Comparison of ENCODE assay signal across 9 cellular contexts in genomic region chr1:150233359-150234308, GRCh38. TPM values are rescaled to one million over a fixed set of nuclear protein-coding genes. Genes with fewer than 3 reads are reported as not detected.
DNase-seq lines count a peak whose midpoint lies in the region; ATAC-seq, FAIRE-seq and TF ChIP-seq lines count a peak whose summit lies in the region.
"Had no signal": no experiment of that assay in that cellular context is flagged by ENCODE, and none has a peak within 500 bp of the region (broad histone marks: within the 10 kb centered on the region; RNA-seq: fewer than 3 reads in every experiment).

No MANE protein-coding gene starts in this region.

- intact Hi-C loops in HCT116 (cut with micrococcal nuclease) = no loop called here

- BruUV-seq in HCT116 (replicated peaks; lab: Mats Ljungman, UMichigan) = no TSS peak

- POLR2A ChIA-PET in AG04450 (lab: Yijun Ruan, JAX) = interaction anchor here (0.7 to 1.0 kb wide), 3 partner anchors 72 to 422 kb away, joined by 3 to 8 read pairs (median 4); no protein-coding TSS in a partner anchor
- POLR2A ChIA-PET in HCT116 (lab: Charles Lee) = no interaction called here
- POLR2A ChIA-PET in WTC11 (lab: Charles Lee) = interaction anchor here (0.6 to 1.2 kb wide), 6 partner anchors 35 to 1531 kb away, joined by 3 to 5 read pairs (median 4); partner anchors contain the start of gene APH1A

- H3K4me3 ChIP-seq in AG04450 (ENCODE audit: low read depth, low read length) = peak overlapping the region; percentile 90
- H3K4me3 ChIP-seq in HCT116 (replicated peaks in 1 of 2; ENCODE audit: low read depth in 1 of 2, low read length in 2 of 2) = peak overlapping the region; percentile 94 to 99

- RAD21 ChIA-PET in HCT116 (lab: Charles Lee; ENCODE audit: low non-redundant PET in 1 of 2, low total read pairs in 2 of 2, uncharacterized antibody in 2 of 2, unreplicated experiment in 2 of 2) = no interaction called here

- TF ChIP-seq RAD21 in HCT116 (IDR thresholded peaks at IDR 0.05; ENCODE audit: low read depth) = no peak

- H3K4me3 Mint-ChIP-seq in WTC11 = no peak overlapping the region
- no peak overlapping the region for H3K4me3 Mint-ChIP-seq in osteocyte (ENCODE audit: unreplicated experiment)

- peaks cover 66% of the 10 kb centered on the region for H3K79me2 ChIP-seq in HCT116 (ENCODE audit: insufficient read depth, low read length)

- peaks cover 11 to 21% of the 10 kb centered on the region in 2 experiments; a peak in 3 of 4 replicates for H3K4me1 ChIP-seq in HCT116 (ENCODE audit: control insufficient read depth in 1 of 2, insufficient read depth in 2 of 2, low read length in 2 of 2)

- H3K27me3 Mint-ChIP-seq in WTC11 (ENCODE audit: low read depth) = no peaks in the 10 kb centered on the region
- no peaks in the 10 kb centered on the region for H3K27me3 Mint-ChIP-seq in osteocyte (ENCODE audit: unreplicated experiment)
- H3K27me3 Mint-ChIP-seq: memory B cell had no signal

- ATAC-seq in HCT116 (no peak), WTC11 (no peak)

- H3K9me3 ChIP-seq in AG04450 (ENCODE audit: control insufficient read depth, insufficient read depth, low read length) (no peaks in the 10 kb centered on the region; the same call in 1 of the 2 replicates), HCT116 (ENCODE audit: control insufficient read depth in 1 of 2, insufficient read depth in 1 of 2, low read depth in 1 of 2, low read length in 2 of 2) (no peaks in the 10 kb centered on the region)

- CTCF ChIA-PET in AG04450 (lab: Charles Lee) = interaction anchor here (0.6 to 1.1 kb wide), 7 partner anchors 11 to 182 kb away, joined by 3 to 6 read pairs (median 3); partner anchors contain the start of gene C1orf54
- CTCF ChIA-PET in HCT116 (lab: Charles Lee) = no interaction called here
- CTCF ChIA-PET in WTC11 (lab: Charles Lee) = interaction anchor here (0.6 to 1.4 kb wide), 6 partner anchors 9 to 326 kb away, joined by 3 to 6 read pairs (median 4); no protein-coding TSS in a partner anchor

- H3K27me3 ChIP-seq in AG04450 (ENCODE audit: control insufficient read depth, insufficient read depth, low read length) (no peaks in the 10 kb centered on the region), HCT116 (ENCODE audit: insufficient read depth, low read length) (no peaks in the 10 kb centered on the region)

- H3K9me3 Mint-ChIP-seq in WTC11 (no peaks in the 10 kb centered on the region), osteocyte (ENCODE audit: unreplicated experiment) (no peaks in the 10 kb centered on the region)
- H3K9me3 Mint-ChIP-seq: memory B cell had no signal

- peak overlapping the region; percentile 94 for H3K9ac ChIP-seq in HCT116 (ENCODE audit: low read length)

- peaks cover 13 to 20% of the 10 kb centered on the region in 2 experiments; a peak in 3 of 4 replicates for H3K36me3 ChIP-seq in HCT116 (ENCODE audit: control insufficient read depth in 1 of 2, insufficient read depth in 2 of 2, low read length in 2 of 2)

- peak overlapping the region; percentile 98 for H3K27ac Mint-ChIP-seq in WTC11
- H3K27ac Mint-ChIP-seq in osteocyte (ENCODE audit: unreplicated experiment) = no peak overlapping the region
- H3K27ac Mint-ChIP-seq: memory B cell had no signal

- H3K27ac ChIP-seq in AG04450 (ENCODE audit: low read depth, low read length) = peak overlapping the region; percentile 75
- H3K27ac ChIP-seq in HCT116 (ENCODE audit: low read depth, low read length) = peak overlapping the region; percentile 92
- H3K27ac ChIP-seq in epithelial cell of prostate = peak overlapping the region; percentile 73

- no peaks in the 10 kb centered on the region for H4K20me1 ChIP-seq in HCT116 (ENCODE audit: insufficient read depth)

- peaks cover 19% of the 10 kb centered on the region for H3K36me3 Mint-ChIP-seq in WTC11
- peaks cover 7% of the 10 kb centered on the region for H3K36me3 Mint-ChIP-seq in osteocyte (ENCODE audit: unreplicated experiment)

- no peak for TF ChIP-seq POLR2A in HCT116 (IDR thresholded peaks at IDR 0.05; ENCODE audit: borderline replicate concordance, extremely low read depth, insufficient read depth, insufficient read length)

- TF ChIP-seq CTCF in AG04450 (IDR thresholded peaks at IDR 0.05; ENCODE audit: low read depth, low read length) (no peak), HCT116 (IDR thresholded peaks at IDR 0.05 in 2 of 3, conservative IDR thresholded peaks at IDR 0.05 in 1 of 3; ENCODE audit: borderline replicate concordance in 1 of 3, insufficient read depth in 1 of 3, low read depth in 2 of 3, low read length in 2 of 3) (no peak), WTC11 (IDR thresholded peaks at IDR 0.05) (no peak), osteocyte (IDR thresholded peaks at IDR 0.05) (no peak), D721Med (IDR thresholded peaks at IDR 0.05; ENCODE audit: insufficient read depth, missing control alignments) (no peak)

- FAIRE-seq in D721Med (lab: Jason Lieb, UNC) = no peak

- H3K4me2 ChIP-seq in HCT116 (ENCODE audit: low read length) = peak overlapping the region; percentile 90

- no peaks in the 10 kb centered on the region for H3K9me2 ChIP-seq in HCT116 (ENCODE audit: insufficient read depth)

- no peak overlapping the region for H2AFZ ChIP-seq in HCT116 (ENCODE audit: low read depth, low read length, poor library complexity, severe bottlenecking)

- peaks cover 17% of the 10 kb centered on the region for H3K4me1 Mint-ChIP-seq in WTC11
- peaks cover 19% of the 10 kb centered on the region for H3K4me1 Mint-ChIP-seq in osteocyte (ENCODE audit: unreplicated experiment)

- DNase-seq in AG04450 (ENCODE audit: low read depth, low spot score) (no peak), HCT116 (ENCODE audit: low read depth, low spot score) (no peak), WTC11 (ENCODE audit: low spot score) (no peak), epithelial cell of prostate (ENCODE audit: low read depth, low spot score) (no peak), osteocyte (ENCODE audit: extremely low spot score, unreplicated experiment) (peak; percentile 34), NCI-H187 (lab: John Stamatoyannopoulos, UW) (no peak), cerebellar nuclear complex (lab: John Stamatoyannopoulos, UW) (no peak), D721Med (ENCODE audit: insufficient read length, low spot score) (no peak)

TF ChIP-seq in HCT116, 20 proteins besides CTCF, POLR2A, EP300 and RAD21:
- no peak for TF ChIP-seq ELF1 (IDR thresholded peaks at IDR 0.05; ENCODE audit: borderline replicate concordance, low read depth)
- no peak for TF ChIP-seq POLR2AphosphoS5 (IDR thresholded peaks at IDR 0.05; ENCODE audit: low read depth, low read length)
- no peak for TF ChIP-seq ZFX (IDR thresholded peaks at IDR 0.05)
- peak; percentile 14; the same call in 1 of the 2 replicates for TF ChIP-seq SRF (IDR thresholded peaks at IDR 0.05; ENCODE audit: low read depth)

TF ChIP-seq in WTC11, 78 proteins besides CTCF, POLR2A, EP300 and RAD21:
- TF ChIP-seq, protein P1, sequence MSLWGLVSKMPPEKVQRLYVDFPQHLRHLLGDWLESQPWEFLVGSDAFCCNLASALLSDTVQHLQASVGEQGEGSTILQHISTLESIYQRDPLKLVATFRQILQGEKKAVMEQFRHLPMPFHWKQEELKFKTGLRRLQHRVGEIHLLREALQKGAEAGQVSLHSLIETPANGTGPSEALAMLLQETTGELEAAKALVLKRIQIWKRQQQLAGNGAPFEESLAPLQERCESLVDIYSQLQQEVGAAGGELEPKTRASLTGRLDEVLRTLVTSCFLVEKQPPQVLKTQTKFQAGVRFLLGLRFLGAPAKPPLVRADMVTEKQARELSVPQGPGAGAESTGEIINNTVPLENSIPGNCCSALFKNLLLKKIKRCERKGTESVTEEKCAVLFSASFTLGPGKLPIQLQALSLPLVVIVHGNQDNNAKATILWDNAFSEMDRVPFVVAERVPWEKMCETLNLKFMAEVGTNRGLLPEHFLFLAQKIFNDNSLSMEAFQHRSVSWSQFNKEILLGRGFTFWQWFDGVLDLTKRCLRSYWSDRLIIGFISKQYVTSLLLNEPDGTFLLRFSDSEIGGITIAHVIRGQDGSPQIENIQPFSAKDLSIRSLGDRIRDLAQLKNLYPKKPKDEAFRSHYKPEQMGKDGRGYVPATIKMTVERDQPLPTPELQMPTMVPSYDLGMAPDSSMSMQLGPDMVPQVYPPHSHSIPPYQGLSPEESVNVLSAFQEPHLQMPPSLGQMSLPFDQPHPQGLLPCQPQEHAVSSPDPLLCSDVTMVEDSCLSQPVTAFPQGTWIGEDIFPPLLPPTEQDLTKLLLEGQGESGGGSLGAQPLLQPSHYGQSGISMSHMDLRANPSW (CRISPR knock-in tag; conservative IDR thresholded peaks at IDR 0.05; ENCODE audit: low read depth) = no peak
- TF ChIP-seq GRHL2 (CRISPR knock-in tag; IDR thresholded peaks at IDR 0.05; ENCODE audit: insufficient replicate concordance, severe bottlenecking) (no peak), IRF2 (CRISPR knock-in tag; IDR thresholded peaks at IDR 0.05; ENCODE audit: borderline replicate concordance, low read depth) (no peak)

RNA-seq across cellular contexts. Expression of gene ANP32E, which starts 2.3 kb away (rescaled TPM):
- 16.8 and 22.7 TPM in 2 replicates for polyA plus RNA-seq in AG04450 (2011; rRNA removed)
- polyA minus RNA-seq in AG04450 (2011; rRNA and poly(A)+ RNA removed) = 11.8 and 15.4 TPM in 2 replicates
- total RNA-seq in HCT116 (2021; ENCODE audit: unreplicated experiment) (95.1 TPM), WTC11 (2021) (101 to 119 TPM (median 104 TPM) in 3 replicates), osteocyte (29.5 and 32.2 TPM in 2 replicates)
- 53.5 and 54.3 TPM in 2 replicates for polyA plus RNA-seq in HCT116 (2012)

RNA-seq across cellular contexts. Expression of gene CA14, which starts 23.9 kb away (rescaled TPM):
- 0.09 TPM in 2 replicates for polyA plus RNA-seq in AG04450 (2011; rRNA removed)
- polyA minus RNA-seq in AG04450 (2011; rRNA and poly(A)+ RNA removed) = not detected in 2 replicates
- total RNA-seq in HCT116 (2021; ENCODE audit: unreplicated experiment) = 0.39 TPM
- polyA plus RNA-seq in HCT116 (2012) = 1.5 and 1.6 TPM in 2 replicates
- total RNA-seq in WTC11 (2021) = 35.3 to 46.9 TPM (median 45.0 TPM) in 3 replicates
- total RNA-seq in osteocyte = not detected in 2 replicates

RNA-seq across cellular contexts. Expression of gene APH1A, which starts 35.2 kb away (rescaled TPM):
- polyA plus RNA-seq in AG04450 (2011; rRNA removed) = 117 and 121 TPM in 2 replicates
- polyA minus RNA-seq in AG04450 (2011; rRNA and poly(A)+ RNA removed) = 94.3 and 106 TPM in 2 replicates
- total RNA-seq in HCT116 (2021; ENCODE audit: unreplicated experiment) (109 TPM), WTC11 (2021) (110 to 120 TPM (median 113 TPM) in 3 replicates), osteocyte (138 and 147 TPM in 2 replicates)
- 90.6 and 98.7 TPM in 2 replicates for polyA plus RNA-seq in HCT116 (2012)

RNA-seq across cellular contexts. Expression of gene C1orf54, which starts 39.0 kb away (rescaled TPM):
- polyA plus RNA-seq in AG04450 (2011; rRNA removed) = 78.3 and 79.3 TPM in 2 replicates
- polyA minus RNA-seq in AG04450 (2011; rRNA and poly(A)+ RNA removed) = 12.3 and 12.9 TPM in 2 replicates
- total RNA-seq in HCT116 (2021; ENCODE audit: unreplicated experiment) (1.5 TPM), WTC11 (2021) (10.3 to 19.0 TPM (median 18.0 TPM) in 3 replicates), osteocyte (49.9 and 55.6 TPM in 2 replicates)
- 1.4 and 2.1 TPM in 2 replicates for polyA plus RNA-seq in HCT116 (2012)

RNA-seq across cellular contexts. Expression of gene CIART, which starts 48.7 kb away (rescaled TPM):
- 8.6 and 9.4 TPM in 2 replicates for polyA plus RNA-seq in AG04450 (2011; rRNA removed)
- polyA minus RNA-seq in AG04450 (2011; rRNA and poly(A)+ RNA removed) = 12.6 and 17.8 TPM in 2 replicates
- total RNA-seq in HCT116 (2021; ENCODE audit: unreplicated experiment) = 0.22 TPM
- polyA plus RNA-seq in HCT116 (2012) = 0.30 and 0.31 TPM in 2 replicates
- total RNA-seq in WTC11 (2021) = 7.8 to 10.5 TPM (median 8.1 TPM) in 3 replicates
- total RNA-seq in osteocyte = 3.4 and 5.3 TPM in 2 replicates

Comparison
In these comparisons a context has a peak if more than half of its experiments do, and no peak if none do; other contexts are left out.
1. RNA of gene CA14, which starts 23.9 kb away (total RNA-seq): 35.3 to 46.9 TPM in WTC11; 0.39 TPM in HCT116 (single experiment) and not detected in osteocyte; every median in the first group is over 10 times any median in the second.
2. Peak in every context shown above with its lines, with median percentiles within 50 percentile points of each other: H3K27ac ChIP-seq.